31 cellular contexts compared by ENCODE assay signal in genomic region chr6:115999256-115999655, GRCh38.
"Had no signal": no experiment of that assay in that cellular context is flagged by ENCODE, and none has a peak within 500 bp of the region (broad histone marks: within the 10 kb centered on the region; RNA-seq: fewer than 3 reads in every experiment).

No MANE protein-coding gene starts in this region.

- H3K27me3 ChIP-seq: adrenal gland, body of pancreas, cardiac muscle cell, colonic mucosa, dorsolateral prefrontal cortex had no signal

- ATAC-seq: activated CD4-positive, alpha-beta T cell treated with anti-CD3 and anti-CD28 coated beads for 36 hours; activated CD8-positive, alpha-beta memory T cell treated with anti-CD3 and anti-CD28 coated beads, Interleukin-2, amount 10 ng/mL, durations not matched to agents 7 days and 5 days; activated CD8-positive, alpha-beta T cell treated with anti-CD3 and anti-CD28 coated beads, Interleukin-2, amount 10 ng/mL, durations not matched to agents 7 days and 5 days; activated naive CD8-positive, alpha-beta T cell treated with anti-CD3 and anti-CD28 coated beads, Interleukin-2, amount 50 U/mL, for 24 hours; body of pancreas; esophagus mucosa; T-helper 17 cell had no signal

- H3K9me3 ChIP-seq: adrenal gland, body of pancreas, colonic mucosa had no signal

- H3K4me1 ChIP-seq: adrenal gland, body of pancreas, colonic mucosa had no signal

- FAIRE-seq: frontal cortex had no signal

- H3K27ac ChIP-seq: adrenal gland, body of pancreas, cardiac muscle cell, colonic mucosa, WERI-Rb-1 had no signal

- H3K4me3 ChIP-seq: adrenal gland, body of pancreas, cardiac muscle cell, colonic mucosa, dorsolateral prefrontal cortex had no signal

- H3K36me3 ChIP-seq: adrenal gland, cardiac muscle cell, colonic mucosa, WERI-Rb-1 had no signal

- DNase-seq: activated B cell treated with CpG ODN at 0.5 μM for 24 hours; activated CD4-positive, alpha-beta memory T cell treated with anti-CD3 and anti-CD28 coated beads for 36 hours; activated CD4-positive, alpha-beta T cell treated with anti-CD3 and anti-CD28 coated beads for 36 hours; activated CD4-positive, alpha-beta T cell treated with anti-CD3 and anti-CD28 coated beads, Interleukin-2, amount 10 ng/mL, durations not matched to agents 24 days and 14 days; activated CD4-positive, CD25-positive, alpha-beta regulatory T cell treated with anti-CD3 and anti-CD28 coated beads, Interleukin-2, amount 50 U/mL, for 72 hours; activated CD8-positive, alpha-beta memory T cell treated with anti-CD3 and anti-CD28 coated beads, Interleukin-2, amount 10 ng/mL, durations not matched to agents 7 days and 5 days; activated CD8-positive, alpha-beta memory T cell treated with anti-CD3 and anti-CD28 coated beads, Interleukin-2, amount 50 U/mL, for 4 hours; activated CD8-positive, alpha-beta T cell treated with anti-CD3 and anti-CD28 coated beads, Interleukin-2, amount 10 ng/mL, durations not matched to agents 7 days and 5 days; activated effector memory CD4-positive, alpha-beta T cell treated with anti-CD3 and anti-CD28 coated beads, Interleukin-2, amount 50 U/mL, for 16 hours; activated naive CD4-positive, alpha-beta T cell treated with anti-CD3 and anti-CD28 coated beads for 36 hours; activated naive CD8-positive, alpha-beta T cell treated with anti-CD3 and anti-CD28 coated beads for 36 hours; activated naive CD8-positive, alpha-beta T cell treated with anti-CD3 and anti-CD28 coated beads, Interleukin-2, amount 50 U/mL, for 24 hours; activated T-cell treated with anti-CD3 and anti-CD28 coated beads, Interleukin-2, amount 50 U/mL, for 1 hour; activated T-cell treated with anti-CD3 and anti-CD28 coated beads, Interleukin-2, amount 50 U/mL, for 48 hours; adrenal gland; amygdala; aorta; body of pancreas; central memory CD4-positive, alpha-beta T cell; cerebellar nuclear complex; colonic mucosa; dorsolateral prefrontal cortex; effector memory CD4-positive, alpha-beta T cell; endodermal cell; foreskin fibroblast; T-helper 17 cell; T1000; WERI-Rb-1 had no signal
